In genomic region chr19:4326215-4326836, GRCh38 we compare ENCODE assay signal across 14 cellular contexts. TPM values are rescaled to one million over a fixed set of nuclear protein-coding genes. Genes with fewer than 3 reads are reported as not detected.
DNase-seq lines count a peak whose midpoint lies in the region; ATAC-seq lines count a peak whose summit lies in the region.
"Had no signal": no experiment of that assay in that cellular context is flagged by ENCODE, and none has a peak within 500 bp of the region (broad histone marks: within the 10 kb centered on the region; RNA-seq: fewer than 3 reads in every experiment).

No MANE protein-coding gene starts in this region.

- peaks cover 5% of the 10 kb centered on the region for H3K4me1 ChIP-seq in iPS-15b (ENCODE audit: control insufficient read depth, insufficient read depth, low read length)

- no peak for ATAC-seq in stimulated activated naive CD8-positive, alpha-beta T cell treated with anti-CD3 and anti-CD28 coated beads, Interleukin-15, Interleukin-2, amounts not matched to agents 100 U/mL and 50 U/mL, for 24 hours
- no peak for ATAC-seq in HG03457 (IDR thresholded peaks at IDR 0.05; ENCODE audit: unreplicated experiment)

- H3K27me3 Mint-ChIP-seq in stimulated activated naive CD8-positive, alpha-beta T cell treated with anti-CD3 and anti-CD28 coated beads, Interleukin-15, Interleukin-2, amounts not matched to agents 100 ng/mL and 50 ng/mL, for 24 hours, result peaks cover 4% of the 10 kb centered on the region
- peaks cover 9% of the 10 kb centered on the region for H3K27me3 Mint-ChIP-seq in activated T-helper 1 cell treated with anti-CD3 and anti-CD28 coated beads, Interleukin-12 subunit alpha, Interleukin-12 subunit beta, Interleukin-2, Interleukin-4 antibody, amounts not matched to agents 30 ng/mL and 10 ng/mL and 1 ng/mL, durations not matched to agents 14 hours and 24 hours and 36 hours (ENCODE audit: insufficient read depth)

- H3K9me3 Mint-ChIP-seq in stimulated activated naive CD8-positive, alpha-beta T cell treated with anti-CD3 and anti-CD28 coated beads, Interleukin-15, Interleukin-2, amounts not matched to agents 100 ng/mL and 50 ng/mL, for 24 hours, result no peaks in the 10 kb centered on the region
- H3K9me3 Mint-ChIP-seq in activated T-helper 1 cell treated with anti-CD3 and anti-CD28 coated beads, Interleukin-12 subunit alpha, Interleukin-12 subunit beta, Interleukin-2, Interleukin-4 antibody, amounts not matched to agents 30 ng/mL and 10 ng/mL and 1 ng/mL, durations not matched to agents 14 hours and 24 hours and 36 hours, result peaks cover 5% of the 10 kb centered on the region

- H3K27me3 ChIP-seq in iPS-15b (ENCODE audit: control insufficient read depth, insufficient read depth, low read length), result no peaks in the 10 kb centered on the region
- H3K27me3 ChIP-seq: dorsolateral prefrontal cortex had no signal

- no peak for DNase-seq in stimulated activated naive CD8-positive, alpha-beta T cell treated with anti-CD3 and anti-CD28 coated beads, Interleukin-15, Interleukin-2, amounts not matched to agents 100 U/mL and 50 U/mL, for 24 hours
- no peak for DNase-seq in activated T-helper 1 cell treated with anti-CD3 and anti-CD28 coated beads, Interleukin-12 subunit alpha, Interleukin-12 subunit beta, Interleukin-2, Interleukin-4 antibody, amounts not matched to agents 30 ng/mL and 10 ng/mL and 1 ng/mL, durations not matched to agents 14 hours and 24 hours and 36 hours (ENCODE audit: low spot score)
- DNase-seq in SIG-M5 (lab: John Stamatoyannopoulos, UW) (no peak), SKM-1 (lab: John Stamatoyannopoulos, UW; ENCODE audit: unreplicated experiment) (no peak), midbrain (lab: John Stamatoyannopoulos, UW) (no peak)
- DNase-seq: activated CD4-positive, alpha-beta T cell treated with anti-CD3 and anti-CD28 coated beads, Interleukin-2, amount 50 U/mL, for 1 hour; dorsolateral prefrontal cortex; NCI-H2171; stimulated activated naive CD4-positive, alpha-beta T cell treated with Interleukin-2 at 50 U/mL for 16 hours had no signal

- H3K4me3 ChIP-seq in iPS-15b (ENCODE audit: low read depth, low read length), result peak overlapping the region; percentile 72
- H3K4me3 ChIP-seq: BLaER1 treated with 17β-estradiol and CSF1 and Interleukin-3, amounts not matched to agents 10 nM and 100 nM had no signal

- peaks cover 2% of the 10 kb centered on the region for H3K36me3 ChIP-seq in iPS-15b (ENCODE audit: control insufficient read depth, insufficient read depth, low read length)

- no peaks in the 10 kb centered on the region for H3K36me3 Mint-ChIP-seq in stimulated activated naive CD8-positive, alpha-beta T cell treated with anti-CD3 and anti-CD28 coated beads, Interleukin-15, Interleukin-2, amounts not matched to agents 100 ng/mL and 50 ng/mL, for 24 hours (ENCODE audit: low read depth)
- H3K36me3 Mint-ChIP-seq in activated T-helper 1 cell treated with anti-CD3 and anti-CD28 coated beads, Interleukin-12 subunit alpha, Interleukin-12 subunit beta, Interleukin-2, Interleukin-4 antibody, amounts not matched to agents 30 ng/mL and 10 ng/mL and 1 ng/mL, durations not matched to agents 14 hours and 24 hours and 36 hours (ENCODE audit: low read depth), result peaks cover 5% of the 10 kb centered on the region

- no peak overlapping the region for H3K9ac ChIP-seq in iPS-15b (ENCODE audit: low read depth, low read length)
- H3K9ac ChIP-seq: BLaER1 treated with 17β-estradiol and CSF1 and Interleukin-3, amounts not matched to agents 10 nM and 100 nM had no signal

- intact Hi-C loops in activated T-helper 1 cell treated with anti-CD3 and anti-CD28 coated beads, Interleukin-12 subunit alpha, Interleukin-12 subunit beta, Interleukin-2, Interleukin-4 antibody, amounts not matched to agents 30 ng/mL and 10 ng/mL and 1 ng/mL, durations not matched to agents 14 hours and 24 hours and 36 hours (cut with micrococcal nuclease), result no loop called here

- H3K4me1 Mint-ChIP-seq in stimulated activated naive CD8-positive, alpha-beta T cell treated with anti-CD3 and anti-CD28 coated beads, Interleukin-15, Interleukin-2, amounts not matched to agents 100 ng/mL and 50 ng/mL, for 24 hours (ENCODE audit: low read depth), result peaks cover 28% of the 10 kb centered on the region
- H3K4me1 Mint-ChIP-seq in activated T-helper 1 cell treated with anti-CD3 and anti-CD28 coated beads, Interleukin-12 subunit alpha, Interleukin-12 subunit beta, Interleukin-2, Interleukin-4 antibody, amounts not matched to agents 30 ng/mL and 10 ng/mL and 1 ng/mL, durations not matched to agents 14 hours and 24 hours and 36 hours (ENCODE audit: low read depth), result peaks cover 15% of the 10 kb centered on the region

- peak overlapping the region; percentile 39 for H3K4me3 Mint-ChIP-seq in stimulated activated naive CD8-positive, alpha-beta T cell treated with anti-CD3 and anti-CD28 coated beads, Interleukin-15, Interleukin-2, amounts not matched to agents 100 ng/mL and 50 ng/mL, for 24 hours
- peak overlapping the region; percentile 63 for H3K4me3 Mint-ChIP-seq in activated T-helper 1 cell treated with anti-CD3 and anti-CD28 coated beads, Interleukin-12 subunit alpha, Interleukin-12 subunit beta, Interleukin-2, Interleukin-4 antibody, amounts not matched to agents 30 ng/mL and 10 ng/mL and 1 ng/mL, durations not matched to agents 14 hours and 24 hours and 36 hours

- no peaks in the 10 kb centered on the region for H3K9me3 ChIP-seq in iPS-15b (ENCODE audit: control insufficient read depth, insufficient read depth, low read length)

- H3K27ac Mint-ChIP-seq in stimulated activated naive CD8-positive, alpha-beta T cell treated with anti-CD3 and anti-CD28 coated beads, Interleukin-15, Interleukin-2, amounts not matched to agents 100 ng/mL and 50 ng/mL, for 24 hours, result no peak overlapping the region
- H3K27ac Mint-ChIP-seq in activated T-helper 1 cell treated with anti-CD3 and anti-CD28 coated beads, Interleukin-12 subunit alpha, Interleukin-12 subunit beta, Interleukin-2, Interleukin-4 antibody, amounts not matched to agents 30 ng/mL and 10 ng/mL and 1 ng/mL, durations not matched to agents 14 hours and 24 hours and 36 hours, result no peak overlapping the region

RNA-seq across cellular contexts. Expression of gene STAP2, which starts 12.3 kb away (rescaled TPM):
- 12.9 and 15.0 TPM in 2 replicates for total RNA-seq in activated T-helper 1 cell treated with anti-CD3 and anti-CD28 coated beads, Interleukin-12 subunit alpha, Interleukin-12 subunit beta, Interleukin-2, Interleukin-4 antibody, amounts not matched to agents 30 ng/mL and 10 ng/mL and 1 ng/mL, durations not matched to agents 14 hours and 24 hours and 36 hours

RNA-seq across cellular contexts. Expression of gene MPND, which starts 17.0 kb away (rescaled TPM):
- 15.7 and 19.3 TPM in 2 replicates for total RNA-seq in activated T-helper 1 cell treated with anti-CD3 and anti-CD28 coated beads, Interleukin-12 subunit alpha, Interleukin-12 subunit beta, Interleukin-2, Interleukin-4 antibody, amounts not matched to agents 30 ng/mL and 10 ng/mL and 1 ng/mL, durations not matched to agents 14 hours and 24 hours and 36 hours

RNA-seq across cellular contexts. Expression of gene FSD1, which starts 21.9 kb away (rescaled TPM):
- 39.1 and 46.5 TPM in 2 replicates for total RNA-seq in activated T-helper 1 cell treated with anti-CD3 and anti-CD28 coated beads, Interleukin-12 subunit alpha, Interleukin-12 subunit beta, Interleukin-2, Interleukin-4 antibody, amounts not matched to agents 30 ng/mL and 10 ng/mL and 1 ng/mL, durations not matched to agents 14 hours and 24 hours and 36 hours

RNA-seq across cellular contexts. Expression of gene TMIGD2, which starts 24.1 kb away (rescaled TPM):
- total RNA-seq in activated T-helper 1 cell treated with anti-CD3 and anti-CD28 coated beads, Interleukin-12 subunit alpha, Interleukin-12 subunit beta, Interleukin-2, Interleukin-4 antibody, amounts not matched to agents 30 ng/mL and 10 ng/mL and 1 ng/mL, durations not matched to agents 14 hours and 24 hours and 36 hours, result 11.0 and 13.2 TPM in 2 replicates
- total RNA-seq: G401 had no signal

RNA-seq across cellular contexts. Expression of gene SHD, which starts 47.3 kb away (rescaled TPM):
- not detected in 2 replicates for total RNA-seq in activated T-helper 1 cell treated with anti-CD3 and anti-CD28 coated beads, Interleukin-12 subunit alpha, Interleukin-12 subunit beta, Interleukin-2, Interleukin-4 antibody, amounts not matched to agents 30 ng/mL and 10 ng/mL and 1 ng/mL, durations not matched to agents 14 hours and 24 hours and 36 hours
- total RNA-seq: G401 had no signal
